ENCODE assay signal across 9 cellular contexts in genomic region chr1:22662318-22662717, GRCh38. TPM values are rescaled to one million over a fixed set of nuclear protein-coding genes. Genes with fewer than 3 reads are reported as not detected.
DNase-seq lines count a peak whose midpoint lies in the region; ATAC-seq and TF ChIP-seq lines count a peak whose summit lies in the region.
"Had no signal": no experiment of that assay in that cellular context is flagged by ENCODE, and none has a peak within 500 bp of the region (broad histone marks: within the 10 kb centered on the region; RNA-seq: fewer than 3 reads in every experiment).

No MANE protein-coding gene starts in this region.

- no peaks in the 10 kb centered on the region for H3K9me3 ChIP-seq in SJCRH30 (replicated peaks)
- H3K9me3 ChIP-seq in uterus = no peaks in the 10 kb centered on the region

- intact Hi-C loops in uterus (cut with DNase I; ENCODE audit: low total_unique reads) = no loop called here

- peak; percentile 42 for DNase-seq in ACHN
- peak; percentile 20 for DNase-seq in HFFc6
- DNase-seq in SJCRH30 = peak; percentile 50 to 57
- peak; percentile 86 for DNase-seq in iPS-NIHi11 (ENCODE audit: low spot score)
- DNase-seq in GM10248 (ENCODE audit: extremely low spot score) = no peak
- no peak for DNase-seq in uterus
- DNase-seq in effector CD4-positive, alpha-beta T cell = no peak

- no peaks in the 10 kb centered on the region for H3K4me1 Mint-ChIP-seq in HFFc6 (ENCODE audit: low read depth)

- no peak for TF ChIP-seq POLR2A in uterus (IDR thresholded peaks at IDR 0.05)

- CTCF ChIA-PET in GM10248 (lab: Yijun Ruan, JAX) = interaction anchor here (1.0 to 1.9 kb wide), 2 partner anchors 11 to 20 kb away, joined by 3 to 5 read pairs; no protein-coding TSS in a partner anchor

- H3K9me3 Mint-ChIP-seq in HFFc6 = no peaks in the 10 kb centered on the region

- no peak for TF ChIP-seq CTCF in HFFc6 (IDR thresholded peaks at IDR 0.05)
- no peak for TF ChIP-seq CTCF in GM10248 (IDR thresholded peaks at IDR 0.05; ENCODE audit: control extremely low read depth, extremely low read depth, low read depth, missing control alignments)
- no peak for TF ChIP-seq CTCF in uterus (IDR thresholded peaks at IDR 0.05)

- in situ Hi-C loops in ACHN (cut with HindIII; ENCODE audit: low pct_ligation_motif_present, low pct_unique_long_range_greater_than_20kb, low sequenced_read_pairs) = no loop called here

- H3K4me3 Mint-ChIP-seq in HFFc6 = no peak overlapping the region

- peaks cover 50% of the 10 kb centered on the region for H3K27me3 Mint-ChIP-seq in HFFc6 (ENCODE audit: insufficient read depth)

- H3K4me1 ChIP-seq in SJCRH30 = peaks cover 5% of the 10 kb centered on the region; the same call in 1 of the 2 replicates
- H3K4me1 ChIP-seq in uterus = no peaks in the 10 kb centered on the region

- ATAC-seq in GM21367 (IDR thresholded peaks at IDR 0.05; ENCODE audit: unreplicated experiment) = no peak

- no peaks in the 10 kb centered on the region for H3K36me3 Mint-ChIP-seq in HFFc6 (ENCODE audit: low read depth)
- H3K36me3 Mint-ChIP-seq: brain had no signal

- H3K36me3 ChIP-seq in SJCRH30 (no peaks in the 10 kb centered on the region), uterus (no peaks in the 10 kb centered on the region)

- H3K27ac Mint-ChIP-seq in HFFc6 = no peak overlapping the region

- H3K27me3 ChIP-seq in SJCRH30 = peaks cover 16% of the 10 kb centered on the region
- no peaks in the 10 kb centered on the region for H3K27me3 ChIP-seq in uterus

- H3K4me3 ChIP-seq in SJCRH30 (no peak overlapping the region), uterus (no peak overlapping the region)

- H3K27ac ChIP-seq in SJCRH30 (no peak overlapping the region), uterus (no peak overlapping the region)

- POLR2A ChIA-PET in GM10248 (lab: Yijun Ruan, JAX) = no interaction called here

RNA-seq across cellular contexts. Expression of gene C1QB, which starts 9.3 kb away (rescaled TPM):
- not detected for total RNA-seq in HFFc6 (2021; fragmentation: NEBNext Ultra II Directional; extraction: Animal tissue kit (Norgen Biotek cat#: 25700))
- not detected in 2 replicates for total RNA-seq in SJCRH30 (2014; rRNA removed; shearing (Covaris generic))
- total RNA-seq in uterus = 100 to 1,000 TPM in 1 of 4 donors, 10 to 100 TPM in 3; 22.3 to 183 (median 32.0) TPM

RNA-seq across cellular contexts. Expression of gene C1QC, which starts 18.9 kb away (rescaled TPM):
- total RNA-seq in HFFc6 (2021; fragmentation: NEBNext Ultra II Directional; extraction: Animal tissue kit (Norgen Biotek cat#: 25700)) = not detected
- not detected in 2 replicates for total RNA-seq in SJCRH30 (2014; rRNA removed; shearing (Covaris generic))
- total RNA-seq in uterus = 100 to 1,000 TPM in 1 of 4 donors, 10 to 100 TPM in 2, 1 to 10 TPM in 1; 8.2 to 120 (median 28.1) TPM

RNA-seq across cellular contexts. Expression of gene C1QA, which starts 25.9 kb away (rescaled TPM):
- total RNA-seq in HFFc6 (2021; fragmentation: NEBNext Ultra II Directional; extraction: Animal tissue kit (Norgen Biotek cat#: 25700)) = not detected
- total RNA-seq in SJCRH30 (2014; rRNA removed; shearing (Covaris generic)) = 0.08 and 0.35 TPM in 2 replicates
- total RNA-seq in uterus = 100 to 1,000 TPM in 1 of 4 donors, 10 to 100 TPM in 3; 33.1 to 114 (median 40.0) TPM

RNA-seq across cellular contexts. Expression of gene EPHB2, which starts 48.3 kb away (rescaled TPM):
- 10 to 100 TPM; 13.1 to 36.4 (median 30.9) TPM for total RNA-seq in HFFc6 (2021; fragmentation: NEBNext Ultra II Directional; extraction: Animal tissue kit (Norgen Biotek cat#: 25700))
- total RNA-seq in SJCRH30 (2014; rRNA removed; shearing (Covaris generic)) = 29.8 and 32.4 TPM in 2 replicates
- total RNA-seq in uterus = 10 to 100 TPM in 1 of 4 donors, 1 to 10 TPM in 2, under 1 TPM in 1; under 0.01 to 49.6 (median 2.2) TPM

Comparison
In these comparisons a context has a peak if more than half of its experiments do, and no peak if none do; other contexts are left out.
1. DNase-seq: peak in ACHN (single experiment), HFFc6 (single experiment), SJCRH30 (2 of 2) and iPS-NIHi11 (single experiment); none in GM10248 (single experiment), uterus (0 of 2) and effector CD4-positive, alpha-beta T cell (single experiment).
2. RNA of gene C1QB, which starts 9.3 kb away (total RNA-seq): 22.3 to 183 TPM in uterus; not detected in HFFc6 and not detected in SJCRH30; every median in the first group is over 10 times any median in the second.
3. RNA of gene C1QA, which starts 25.9 kb away (total RNA-seq): 33.1 to 114 TPM in uterus; 0.08 to 0.35 TPM in SJCRH30 and not detected in HFFc6; every median in the first group is over 10 times any median in the second.